ENCODE assay signal across 29 cellular contexts in genomic region chr3:2071531-2071930, GRCh38. TPM values are rescaled to one million over a fixed set of nuclear protein-coding genes. Genes with fewer than 3 reads are reported as not detected.
"Had no signal": no experiment of that assay in that cellular context is flagged by ENCODE, and none has a peak within 500 bp of the region (broad histone marks: within the 10 kb centered on the region; RNA-seq: fewer than 3 reads in every experiment).

No MANE protein-coding gene starts in this region.

- H3K36me3 ChIP-seq: colonic mucosa, esophagus muscularis mucosa, esophagus squamous epithelium, gastrocnemius medialis, gastroesophageal sphincter, heart left ventricle, heart right ventricle had no signal

- H3K9me3 ChIP-seq: colonic mucosa, esophagus muscularis mucosa, esophagus squamous epithelium, gastrocnemius medialis, gastroesophageal sphincter, heart left ventricle, heart right ventricle had no signal

- H3K4me3 ChIP-seq: colonic mucosa, coronary artery, dorsolateral prefrontal cortex, esophagus muscularis mucosa, esophagus squamous epithelium, gastrocnemius medialis, gastroesophageal sphincter, heart left ventricle, heart right ventricle, hepatocyte had no signal

- H3K79me2 ChIP-seq: hepatocyte had no signal

- H2AFZ ChIP-seq: hepatocyte had no signal

- ATAC-seq: effector memory CD8-positive, alpha-beta T cell; esophagus mucosa; foreskin keratinocyte; gastrocnemius medialis; gastroesophageal sphincter; heart left ventricle; heart right ventricle had no signal

- FAIRE-seq: endometrium, endothelial cell of umbilical vein, frontal cortex had no signal

- H3K4me1 ChIP-seq: colonic mucosa, esophagus muscularis mucosa, esophagus squamous epithelium, foreskin keratinocyte, gastrocnemius medialis, gastroesophageal sphincter, heart left ventricle, heart right ventricle had no signal

- H3K4me2 ChIP-seq: hepatocyte had no signal

- DNase-seq: colonic mucosa; cortex of kidney; dermis blood vessel endothelial cell; dorsolateral prefrontal cortex; effector CD4-positive, alpha-beta T cell; effector CD8-positive, alpha-beta T cell; effector memory CD4-positive, alpha-beta T cell; effector memory CD8-positive, alpha-beta T cell; endodermal cell; erythroblast; esophagus squamous epithelium; foreskin fibroblast; foreskin keratinocyte; foreskin melanocyte; gastrocnemius medialis; glutamatergic neuron; head of caudate nucleus; heart left ventricle; heart right ventricle had no signal

- H3K27me3 ChIP-seq: colonic mucosa, esophagus muscularis mucosa, esophagus squamous epithelium, foreskin keratinocyte, gastrocnemius medialis, gastroesophageal sphincter, heart left ventricle, hepatocyte had no signal

- H3K27ac ChIP-seq: colonic mucosa, coronary artery, dorsolateral prefrontal cortex, epithelial cell of prostate, esophagus muscularis mucosa, esophagus squamous epithelium, foreskin keratinocyte, gastrocnemius medialis, gastroesophageal sphincter, heart left ventricle, heart right ventricle, hepatocyte had no signal

RNA-seq across cellular contexts. Expression of gene CNTN4, which starts 27.1 kb away (rescaled TPM):
- total RNA-seq: dermis microvascular lymphatic vessel endothelial cell, endothelial cell of umbilical vein, foreskin keratinocyte had no signal
